In genomic region chr6:154157082-154157481, GRCh38 we compare ENCODE assay signal across 8 cellular contexts.
DNase-seq lines count a peak whose midpoint lies in the region; ATAC-seq lines count a peak whose summit lies in the region.

No MANE protein-coding gene starts in this region.

- intact Hi-C loops in Right ventricle myocardium inferior (cut with DNase I), result loop anchor here (2.0 to 10.0 kb wide), 4 partner anchors 212 to 518 kb away; no protein-coding TSS in a partner anchor
- intact Hi-C loops in cardiac septum (cut with DNase I), result loop anchor here (10.0 kb wide), 3 partner anchors 188 to 248 kb away; no protein-coding TSS in a partner anchor

- no peaks in the 10 kb centered on the region for H3K9me3 ChIP-seq in GM23248 (ENCODE audit: low read depth)

- H3K27me3 ChIP-seq in GM23248 (replicated peaks; ENCODE audit: insufficient read depth), result no peaks in the 10 kb centered on the region

- peak; percentile 10 to 26 for DNase-seq in stimulated activated CD4-positive, alpha-beta T cell treated with anti-CD3 and anti-CD28 coated beads, Interleukin-4, amount 100 ng/mL, for 4 hours
- no peak for DNase-seq in stimulated activated CD4-positive, alpha-beta T cell treated with anti-CD3 and anti-CD28 coated beads, Interleukin-2, amount 100 ng/mL, for 48 hours
- DNase-seq in central memory CD4-positive, alpha-beta T cell, result peak; percentile 27
- no peak for DNase-seq in Right ventricle myocardium inferior (ENCODE audit: missing footprints)
- DNase-seq in cardiac septum (ENCODE audit: low spot score), result no peak
- DNase-seq in GM23248, result no peak

- H3F3A ChIP-seq in GM23248 (ENCODE audit: insufficient read depth), result no peaks in the 10 kb centered on the region

- no peaks in the 10 kb centered on the region for H3K79me2 ChIP-seq in GM23248 (ENCODE audit: insufficient read depth)

- H3K36me3 ChIP-seq in urinary bladder (ENCODE audit: insufficient read depth) (no peaks in the 10 kb centered on the region), GM23248 (ENCODE audit: low read depth) (no peaks in the 10 kb centered on the region)

- H3K4me2 ChIP-seq in GM23248 (ENCODE audit: unreplicated experiment), result no peak overlapping the region

- H4K20me1 ChIP-seq in GM23248 (ENCODE audit: insufficient read depth), result no peaks in the 10 kb centered on the region

- 58% methylated on average over 4 of the region's 4 CpGs for WGBS in urinary bladder
- 54 to 56% methylated on average over 4 of the region's 4 CpGs for WGBS in GM23248 (ENCODE audit: low coverage in 1 of 2, low lambda C conversion rate in 2 of 2, missing lambda C conversion rate in 2 of 2), 2 experiments

- H3K4me1 ChIP-seq in urinary bladder (ENCODE audit: insufficient read depth), result no peaks in the 10 kb centered on the region
- H3K4me1 ChIP-seq in GM23248 (ENCODE audit: insufficient read depth), result no peaks in the 10 kb centered on the region

- H3K4me3 ChIP-seq in urinary bladder (ENCODE audit: low read depth, low read length), result peak overlapping the region; percentile 6
- H3K4me3 ChIP-seq in GM23248, result no peak overlapping the region

- ATAC-seq in HG03175 (IDR thresholded peaks at IDR 0.05; ENCODE audit: unreplicated experiment), result peak; percentile 48
- no peak for ATAC-seq in Right ventricle myocardium inferior

- H2AFZ ChIP-seq in GM23248, result no peak overlapping the region

- H3K9me2 ChIP-seq in GM23248 (ENCODE audit: insufficient read depth), result no peaks in the 10 kb centered on the region

- in situ Hi-C loops in GM23248 (cut with MboI), result loop anchor here (10.0 to 25.0 kb wide), 3 partner anchors 188 to 630 kb away; no protein-coding TSS in a partner anchor

- no peak overlapping the region for H3K9ac ChIP-seq in GM23248

- H3K27ac ChIP-seq in urinary bladder (ENCODE audit: low read depth) (peak overlapping the region; percentile 11), GM23248 (no peak overlapping the region)

Comparison
In these comparisons a context has a peak if more than half of its experiments do, and no peak if none do; other contexts are left out.
1. DNase-seq: peak in stimulated activated CD4-positive, alpha-beta T cell treated with anti-CD3 and anti-CD28 coated beads, Interleukin-4, amount 100 ng/mL, for 4 hours (2 of 2) and central memory CD4-positive, alpha-beta T cell (single experiment); none in stimulated activated CD4-positive, alpha-beta T cell treated with anti-CD3 and anti-CD28 coated beads, Interleukin-2, amount 100 ng/mL, for 48 hours (0 of 2), Right ventricle myocardium inferior (single experiment), cardiac septum (single experiment) and GM23248 (single experiment).